ENCODE assay signal across 8 cellular contexts in genomic region chr16:15093940-15094827, GRCh38. TPM values are rescaled to one million over a fixed set of nuclear protein-coding genes. Genes with fewer than 3 reads are reported as not detected.
DNase-seq lines count a peak whose midpoint lies in the region; ATAC-seq and TF ChIP-seq lines count a peak whose summit lies in the region.
"Not testable (repeated sequence)": the region's sequence is repeated elsewhere in the genome, so short reads cannot be mapped to it uniquely, and the experiment has no call there.

Gene RRN3 (minus strand): TSS chr16:15094272. CDS start chr16:15094233, 39 bp downstream.

- intact Hi-C loops in left lung (cut with DNase I) = not testable (repeated sequence)

- DNase-seq in C1 segment of cervical spinal cord (lab: John Stamatoyannopoulos, UW) (peak; percentile 46 to 93 (median 86)), NCI-H69 (lab: John Stamatoyannopoulos, UW) (peak; percentile 97), dedifferentiated amniotic fluid mesenchymal stem cell (ENCODE audit: extremely low spot score) (peak; percentile 90), left lung (peak; percentile 94 to 98)
- DNase-seq in activated CD4-positive, alpha-beta T cell treated with anti-CD3 and anti-CD28 coated beads, Interleukin-2, amount 50 U/mL, for 1 hour = peak; percentile 78
- DNase-seq in stimulated activated CD4-positive, alpha-beta T cell treated with anti-CD3 and anti-CD28 coated beads, Interleukin-2, amount 100 ng/mL, for 4 hours (ENCODE audit: low read depth) = peak; percentile 75

- peak within 1 kb of the TSS; percentile 40 to 59 for H3K4me3 ChIP-seq in left lung

- peaks cover 0 to 25% of the 10 kb centered on the region in 2 donors for H3K36me3 ChIP-seq in left lung

- peaks cover 5 to 22% of the 10 kb centered on the region in 2 donors for H3K4me1 ChIP-seq in left lung

- H3K27ac ChIP-seq in left lung = peak within 1 kb of the TSS; percentile 57 to 80

- ATAC-seq in GM19372 (IDR thresholded peaks at IDR 0.05; ENCODE audit: low read depth, unreplicated experiment) (peak; percentile 99), HG03521 (IDR thresholded peaks at IDR 0.05; ENCODE audit: unreplicated experiment) (peak; percentile 98), left lung (peak; percentile 99)

- not testable (repeated sequence) for H3K27me3 ChIP-seq in left lung

- not testable (repeated sequence) for TF ChIP-seq CTCF in left lung (IDR thresholded peaks at IDR 0.05)

- H3K9me3 ChIP-seq in left lung = not testable (repeated sequence)

RNA-seq across cellular contexts. Expression of gene RRN3, which starts in this region (rescaled TPM):
- 10 to 100 TPM; 21.7 to 26.0 TPM for total RNA-seq in left lung

Comparison
In these comparisons a context has a peak if more than half of its experiments do, and no peak if none do; other contexts are left out.
1. Peak in every context shown above with its lines: DNase-seq, ATAC-seq, H3K4me3 ChIP-seq and H3K27ac ChIP-seq.